ENCODE assay signal across 8 cellular contexts in the genomic region with DNA sequence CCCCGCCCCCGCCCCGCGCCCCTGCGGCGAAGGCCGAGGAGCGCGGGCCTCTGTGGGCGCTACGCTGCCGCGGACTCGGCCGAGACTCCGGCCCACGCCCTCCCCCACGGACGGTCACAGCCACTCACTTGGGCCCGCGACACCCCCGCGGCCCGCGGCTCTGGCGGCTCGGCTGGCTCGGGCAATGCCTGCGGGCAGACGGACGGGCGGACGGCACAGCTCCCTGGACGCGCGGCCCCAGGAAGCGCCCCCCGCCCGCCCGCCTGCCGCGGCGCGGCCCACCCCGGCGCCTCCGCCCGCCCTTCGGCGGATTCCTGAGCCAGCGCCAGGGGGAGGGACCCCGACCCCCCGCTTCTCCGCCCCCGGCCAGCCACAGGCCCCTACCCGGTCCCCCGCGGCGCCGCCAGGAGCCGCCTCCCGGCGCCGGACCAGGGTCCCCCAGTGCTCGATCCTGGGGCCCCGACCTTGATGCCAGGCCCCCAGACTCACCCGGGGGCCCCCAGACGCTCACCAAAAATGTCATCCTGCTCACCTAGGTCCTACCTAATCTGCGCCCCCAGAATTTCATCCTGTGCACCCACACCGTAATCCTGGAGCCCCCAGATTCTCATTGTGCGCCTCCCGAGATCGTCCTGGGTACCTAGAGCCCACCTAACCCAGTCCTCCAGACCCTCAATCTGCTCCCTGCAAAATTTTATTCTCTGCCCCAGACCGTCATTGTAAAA. TPM values are rescaled to one million over a fixed set of nuclear protein-coding genes. Genes with fewer than 3 reads are reported as not detected.
A peak's percentile ranks its signal among the peaks of the same experiment; 100 is the strongest.
DNase-seq lines count a peak whose midpoint lies in the region; ATAC-seq and TF ChIP-seq lines count a peak whose summit lies in the region.

TSS of gene EFEMP2 (minus strand) at position 246 of the 725 bp plus-strand sequence. CDS start 446 bp downstream, outside the sequence.

- no peak for TF ChIP-seq POLR2A in Peyer's patch (IDR thresholded peaks at IDR 0.05)

- H3K9me3 Mint-ChIP-seq in Caco-2 (ENCODE audit: unreplicated experiment): no peaks in the 10 kb centered on the region
- H3K9me3 Mint-ChIP-seq in naive thymus-derived CD8-positive, alpha-beta T cell: no peaks in the 10 kb centered on the region

- peak; percentile 4 to 16 for ATAC-seq in naive thymus-derived CD8-positive, alpha-beta T cell

- H3K27ac ChIP-seq in Peyer's patch (peak within 1 kb of the TSS; percentile 62 to 85 (median 78)), esophagus (ENCODE audit: low read depth in 2 of 2, low read length in 1 of 2) (peak within 1 kb of the TSS; percentile 81 to 85)

- H3K4me1 ChIP-seq in Caco-2: 0 out of 2 replicates have a peak, but pooled peaks cover 3% of the 10 kb centered on the region
- peaks cover 0 to 22% (median 9%) of the 10 kb centered on the region in 4 donors for H3K4me1 ChIP-seq in Peyer's patch
- peaks cover 0 to 3% of the 10 kb centered on the region in 2 donors for H3K4me1 ChIP-seq in esophagus (ENCODE audit: control insufficient read depth in 2 of 2, insufficient read depth in 2 of 2, low read length in 1 of 2)

- DNase-seq in Caco-2: no peak
- no peak for DNase-seq in Peyer's patch
- DNase-seq in naive thymus-derived CD8-positive, alpha-beta T cell: peak in 1 of 10 donors; percentile 8
- DNase-seq in GDM1 (lab: John Stamatoyannopoulos, UW): no peak
- no peak for DNase-seq in NCI-H1694 treated with DMSO at 0.1 percent for 48 hours (lab: John Stamatoyannopoulos, UW)
- DNase-seq in Ammon's horn (ENCODE audit: low spot score): no peak
- no peak for DNase-seq in HK-2 (ENCODE audit: unreplicated experiment)

- peaks cover 6% of the 10 kb centered on the region for H3K4me1 Mint-ChIP-seq in Caco-2 (ENCODE audit: low read depth, unreplicated experiment)
- peaks cover 19 to 56% (median 39%) of the 10 kb centered on the region in 4 donors for H3K4me1 Mint-ChIP-seq in naive thymus-derived CD8-positive, alpha-beta T cell

- BruUV-seq in Caco-2 (replicated peaks; lab: Mats Ljungman, UMichigan): no TSS peak

- no peaks in the 10 kb centered on the region for H3K27me3 ChIP-seq in Caco-2 (replicated peaks; ENCODE audit: control insufficient read depth, insufficient read depth, low read length)
- H3K27me3 ChIP-seq in Peyer's patch: no peaks in the 10 kb centered on the region
- H3K27me3 ChIP-seq in esophagus (ENCODE audit: control insufficient read depth in 1 of 2, insufficient read depth in 2 of 2, low read length in 2 of 2): no peaks in the 10 kb centered on the region

- peak within 1 kb of the TSS; percentile 77 for H3K27ac Mint-ChIP-seq in Caco-2 (ENCODE audit: unreplicated experiment)
- peak within 1 kb of the TSS; percentile 83 to 97 (median 94) for H3K27ac Mint-ChIP-seq in naive thymus-derived CD8-positive, alpha-beta T cell

- H3K9me3 ChIP-seq in Caco-2 (no peaks in the 10 kb centered on the region), Peyer's patch (no peaks in the 10 kb centered on the region), esophagus (ENCODE audit: control insufficient read depth in 2 of 2, insufficient read depth in 1 of 2, low read depth in 1 of 2, low read length in 1 of 2) (no peaks in the 10 kb centered on the region)

- no peaks in the 10 kb centered on the region for H3K27me3 Mint-ChIP-seq in Caco-2 (ENCODE audit: insufficient read depth, unreplicated experiment)
- H3K27me3 Mint-ChIP-seq in naive thymus-derived CD8-positive, alpha-beta T cell: no peaks in the 10 kb centered on the region

- peaks cover 30% of the 10 kb centered on the region for H3K36me3 Mint-ChIP-seq in Caco-2 (ENCODE audit: insufficient read depth, unreplicated experiment)
- H3K36me3 Mint-ChIP-seq in naive thymus-derived CD8-positive, alpha-beta T cell: no peaks in the 10 kb centered on the region

- H3K4me3 Mint-ChIP-seq in Caco-2 (ENCODE audit: unreplicated experiment): peak within 1 kb of the TSS; percentile 76
- peak within 1 kb of the TSS; percentile 82 to 94 (median 90) for H3K4me3 Mint-ChIP-seq in naive thymus-derived CD8-positive, alpha-beta T cell

- POLR2A ChIA-PET in Caco-2 (lab: Charles Lee): no interaction called here
- POLR2A ChIA-PET in naive thymus-derived CD8-positive, alpha-beta T cell (lab: Charles Lee): interaction anchor here (1.1 to 15.0 kb wide), 4 partner anchors 12 to 161 kb away, joined by 4 to 209 read pairs (median 100); partner anchors contain the start of genes CCDC85B, CFL1, FIBP and MUS81

- TF ChIP-seq CTCF in Caco-2 (IDR thresholded peaks at IDR 0.05; ENCODE audit: insufficient read depth in 1 of 2, low read depth in 1 of 2, low read length in 1 of 2, severe bottlenecking in 1 of 2, unreplicated experiment in 1 of 2) (no peak), Peyer's patch (IDR thresholded peaks at IDR 0.05) (no peak)

- H3K4me3 ChIP-seq in Caco-2 (ENCODE audit: low read depth, low read length) (peak within 1 kb of the TSS; percentile 53), Peyer's patch (peak within 1 kb of the TSS; percentile 33 to 58 (median 54)), esophagus (ENCODE audit: low read depth in 1 of 2, low read length in 2 of 2) (peak within 1 kb of the TSS; percentile 47 to 49)

- intact Hi-C loops in Caco-2 (cut with micrococcal nuclease; ENCODE audit: unreplicated experiment): no loop called here

- H3K36me3 ChIP-seq in Caco-2 (ENCODE audit: control insufficient read depth, insufficient read depth, low read length) (no peaks in the 10 kb centered on the region), Peyer's patch (no peaks in the 10 kb centered on the region), esophagus (ENCODE audit: control insufficient read depth in 2 of 2, insufficient read depth in 2 of 2, low read length in 1 of 2) (no peaks in the 10 kb centered on the region)

- CTCF ChIA-PET in Caco-2 (lab: Charles Lee): interaction anchor here (1.9 to 4.0 kb wide), 3 partner anchors 13 to 16 kb away, joined by 7 to 39 read pairs (median 10); partner anchors contain the start of genes FIBP and MUS81

- WGBS in esophagus, 2 donors: 0 to 3% methylated on average over 31 to 74 of the region's 74 CpGs

RNA-seq across cellular contexts. Expression of gene EFEMP2, which starts in this region (rescaled TPM):
- 1.3 and 1.4 TPM in 2 replicates for total RNA-seq in Caco-2 (2022)
- total RNA-seq in Peyer's patch: 10 to 100 TPM in 3 of 4 donors, 1 to 10 TPM in 1; 4.4 to 75.1 (median 12.1) TPM
- 10 to 100 TPM in 1 of 2 donors, 1 to 10 TPM in 1; 9.2 to 13.1 TPM for polyA plus RNA-seq in esophagus
- 10 to 100 TPM; 15.2 to 16.9 TPM for total RNA-seq in naive thymus-derived CD8-positive, alpha-beta T cell
- polyA plus RNA-seq in naive thymus-derived CD8-positive, alpha-beta T cell: 1 to 10 TPM in 2 of 3 donors, not detected in 1; 1.8 to 2.5 TPM
